In the genomic region with DNA sequence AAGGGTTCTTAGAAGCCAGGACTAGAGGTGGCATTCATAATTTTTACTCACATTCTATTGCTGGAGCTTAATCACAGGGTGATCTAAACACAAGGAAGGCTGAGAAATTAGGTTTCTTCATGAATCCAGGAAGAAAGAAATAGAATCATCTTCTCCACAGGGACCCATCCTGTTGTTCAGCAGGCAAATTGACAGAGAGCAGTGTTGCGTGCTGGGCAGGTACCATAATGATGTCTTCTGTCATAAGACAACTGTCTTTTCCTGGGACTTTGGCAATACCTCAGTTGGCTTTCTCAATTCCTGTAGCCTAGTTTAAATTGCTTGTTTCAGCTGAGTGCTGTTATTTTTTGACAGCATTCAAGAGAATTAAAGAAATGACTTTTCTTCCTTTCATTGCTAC, we compare ENCODE assay signal across 20 cellular contexts.
"Had no signal": no experiment of that assay in that cellular context is flagged by ENCODE, and none has a peak within 500 bp of the region (broad histone marks: within the 10 kb centered on the region; RNA-seq: fewer than 3 reads in every experiment).

No MANE protein-coding gene starts in this region.

- DNase-seq: Kasumi-1, MM.1S, NCI-H1092 treated with DMSO at 0.1 percent for 48 hours, NCI-H1436, NCI-H187, NCI-H2029, NCI-H2081 treated with DMSO at 0.1 percent for 48 hours, NCI-H2171, NCI-H526 treated with DMSO at 0.1 percent for 48 hours, NCI-H774, Right ventricle myocardium superior, RPMI8226, SIG-M5, SW 1271, T-cell had no signal

- H3K27ac ChIP-seq: HL-60, KMS-11, SJSA1, SK-N-MC had no signal

- H3K4me3 ChIP-seq: K562, SJSA1, SK-N-MC had no signal

- ATAC-seq: K562, T-cell had no signal

- H3K4me1 ChIP-seq: SJSA1 had no signal

- H3K36me3 ChIP-seq: SJSA1 had no signal

- H3K9me3 ChIP-seq: SJSA1 had no signal

- H3K27me3 ChIP-seq: SJSA1 had no signal
